ENCODE assay signal across 8 cellular contexts in genomic region chr12:389138-390096, GRCh38. TPM values are rescaled to one million over a fixed set of nuclear protein-coding genes. Genes with fewer than 3 reads are reported as not detected.
A peak's percentile ranks its signal among the peaks of the same experiment; 100 is the strongest.
DNase-seq lines count a peak whose midpoint lies in the region; ATAC-seq and TF ChIP-seq lines count a peak whose summit lies in the region.

Gene KDM5A (minus strand): TSS chr12:389320. CDS start chr12:389091, 229 bp downstream.

- H3K4me3 ChIP-seq in WERI-Rb-1 (ENCODE audit: low read depth, low read length) = peak within 1 kb of the TSS; percentile 90

- peak within 1 kb of the TSS; percentile 99 for H3K27ac Mint-ChIP-seq in chondrocyte (ENCODE audit: unreplicated experiment)

- peak; percentile 85 for DNase-seq in activated CD4-positive, CD25-positive, alpha-beta regulatory T cell treated with anti-CD3 and anti-CD28 coated beads, Interleukin-2, amount 50 U/mL, for 16 hours (ENCODE audit: low read depth, low spot score)
- DNase-seq in activated CD4-positive, CD25-positive, alpha-beta regulatory T cell (lab: John Stamatoyannopoulos, UW) = no peak
- DNase-seq in WERI-Rb-1 (peak; percentile 92), chondrocyte (ENCODE audit: low spot score) (peak; percentile 95), left kidney (ENCODE audit: low read depth, low spot score) (peak; percentile 98), NCI-H2227 treated with DMSO at 0.1 percent for 48 hours (lab: John Stamatoyannopoulos, UW) (no peak)
- DNase-seq in stimulated activated CD4-positive, alpha-beta T cell treated with anti-CD3 and anti-CD28 coated beads, Interleukin-2, amount 100 ng/mL, for 4 hours (ENCODE audit: low read depth) = peak; percentile 82

- H3K27me3 Mint-ChIP-seq in chondrocyte (ENCODE audit: low read depth) = no peaks in the 10 kb centered on the region

- H3K9me3 Mint-ChIP-seq in chondrocyte (ENCODE audit: low read depth) = no peaks in the 10 kb centered on the region

- H3K4me1 Mint-ChIP-seq in chondrocyte (ENCODE audit: low read depth) = peaks cover 40% of the 10 kb centered on the region

- peak within 1 kb of the TSS; percentile 97 for H3K4me3 Mint-ChIP-seq in chondrocyte (ENCODE audit: unreplicated experiment)

- H3K27ac ChIP-seq in WERI-Rb-1 = peak within 1 kb of the TSS; percentile 98

- no peaks in the 10 kb centered on the region for H3K9me3 ChIP-seq in WERI-Rb-1 (ENCODE audit: severe bottlenecking)

- TF ChIP-seq CTCF in WERI-Rb-1 (IDR thresholded peaks at IDR 0.05; ENCODE audit: low read depth, low read length) (no peak), chondrocyte (IDR thresholded peaks at IDR 0.05) (peak; percentile 34)

- peak; percentile 90 for ATAC-seq in HG03196 (IDR thresholded peaks at IDR 0.05; ENCODE audit: unreplicated experiment)

- no peaks in the 10 kb centered on the region for H3K27me3 ChIP-seq in WERI-Rb-1 (ENCODE audit: insufficient read depth, low read depth, severe bottlenecking)

- H3K36me3 Mint-ChIP-seq in chondrocyte (ENCODE audit: low read depth) = peaks cover 5% of the 10 kb centered on the region

- H3K36me3 ChIP-seq in WERI-Rb-1 = peaks cover 17% of the 10 kb centered on the region

RNA-seq across cellular contexts. Expression of gene KDM5A, which starts in this region (rescaled TPM):
- total RNA-seq in chondrocyte = 55.2 to 69.0 TPM (median 65.0 TPM) in 3 replicates

Comparison
In these comparisons a context has a peak if more than half of its experiments do, and no peak if none do; other contexts are left out.
1. DNase-seq: peak in activated CD4-positive, CD25-positive, alpha-beta regulatory T cell treated with anti-CD3 and anti-CD28 coated beads, Interleukin-2, amount 50 U/mL, for 16 hours (single experiment), WERI-Rb-1 (single experiment), chondrocyte (single experiment), left kidney (single experiment) and stimulated activated CD4-positive, alpha-beta T cell treated with anti-CD3 and anti-CD28 coated beads, Interleukin-2, amount 100 ng/mL, for 4 hours (single experiment); none in activated CD4-positive, CD25-positive, alpha-beta regulatory T cell (0 of 4) and NCI-H2227 treated with DMSO at 0.1 percent for 48 hours (single experiment).